16 cellular contexts compared by ENCODE assay signal in the genomic region with DNA sequence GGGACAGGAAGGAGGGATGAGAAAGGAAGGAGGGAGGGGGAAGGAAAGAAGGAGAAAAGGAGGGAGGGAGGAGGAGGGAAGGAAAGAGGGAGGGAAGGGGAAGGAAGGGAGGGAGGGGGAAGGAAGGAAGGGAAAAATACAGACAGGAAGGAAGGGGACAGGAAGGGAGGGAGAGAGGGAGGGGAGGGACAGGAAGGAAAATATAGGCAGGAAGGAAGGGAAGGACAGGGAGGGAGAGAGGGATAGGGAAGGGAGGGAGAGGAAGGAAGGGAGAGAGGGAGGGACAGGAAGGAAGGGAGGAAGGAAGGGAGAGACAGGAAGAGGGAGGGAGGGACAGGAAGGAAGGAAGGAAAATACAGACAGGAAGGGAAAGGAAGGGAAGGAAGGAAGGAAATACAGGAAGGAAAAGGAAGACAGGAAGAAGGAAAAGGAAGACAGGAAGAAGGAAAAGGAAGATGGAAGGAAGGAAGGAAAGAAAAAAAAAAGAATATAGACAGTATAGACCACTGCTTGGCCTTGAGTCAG.
DNase-seq lines count a peak whose midpoint lies in the region; ATAC-seq and TF ChIP-seq lines count a peak whose summit lies in the region.
"Had no signal": no experiment of that assay in that cellular context is flagged by ENCODE, and none has a peak within 500 bp of the region (broad histone marks: within the 10 kb centered on the region; RNA-seq: fewer than 3 reads in every experiment).

No MANE protein-coding gene starts in this region.

- no peak for TF ChIP-seq CTCF in natural killer cell (IDR thresholded peaks at IDR 0.05)
- no peak for TF ChIP-seq CTCF in ascending aorta (IDR thresholded peaks at IDR 0.05)
- no peak for TF ChIP-seq CTCF in GM23338 (conservative IDR thresholded peaks at IDR 0.05; ENCODE audit: low read depth in 2 of 2)
- no peak for TF ChIP-seq CTCF in lower lobe of right lung (IDR thresholded peaks at IDR 0.05)

- H3K9me3 ChIP-seq in ascending aorta (no peaks in the 10 kb centered on the region), lower lobe of right lung (no peaks in the 10 kb centered on the region)
- H3K9me3 ChIP-seq: SJCRH30 had no signal

- H3K27ac Mint-ChIP-seq in natural killer cell (peak overlapping the region; percentile 70 to 73), memory B cell (peak overlapping the region; percentile 43), GM23338 (no peak overlapping the region)
- peak overlapping the region in 1 of 2 donors; percentile 30 for H3K27ac Mint-ChIP-seq in natural killer cell treated with Interleukin-12 subunit alpha and Interleukin-12 subunit beta and Interleukin-15 and Interleukin-18, amount 100 ng/mL, for 72 hours

- no peak for DNase-seq in natural killer cell
- DNase-seq in natural killer cell treated with Interleukin-12 subunit alpha and Interleukin-12 subunit beta and Interleukin-15 and Interleukin-18, amount 100 ng/mL, for 72 hours (ENCODE audit: low spot score), result no peak
- no peak for DNase-seq in ascending aorta (ENCODE audit: low spot score in 2 of 2)
- no peak for DNase-seq in memory B cell (ENCODE audit: low spot score in 2 of 2)
- no peak for DNase-seq in GM23338 (ENCODE audit: low spot score)
- no peak for DNase-seq in lower lobe of right lung
- DNase-seq in effector CD8-positive, alpha-beta T cell (lab: John Stamatoyannopoulos, UW), result no peak
- DNase-seq: CD4-positive, CD25-positive, alpha-beta regulatory T cell; H7; NCI-H1436; NCI-H2029 treated with DMSO at 0.1 percent for 48 hours; NCI-H2171 treated with DMSO at 0.1 percent for 48 hours; NCI-H774; PC-3; SJCRH30 had no signal

- H3K27ac ChIP-seq in ascending aorta (peak overlapping the region; percentile 72 to 76), GM23338 (ENCODE audit: low read depth) (no peak overlapping the region), lower lobe of right lung (no peak overlapping the region)
- H3K27ac ChIP-seq: HL-60, SJCRH30 had no signal

- no peaks in the 10 kb centered on the region for H3K9me3 Mint-ChIP-seq in natural killer cell
- no peaks in the 10 kb centered on the region for H3K9me3 Mint-ChIP-seq in natural killer cell treated with Interleukin-12 subunit alpha and Interleukin-12 subunit beta and Interleukin-15 and Interleukin-18, amount 100 ng/mL, for 72 hours
- peaks cover 5% of the 10 kb centered on the region for H3K9me3 Mint-ChIP-seq in memory B cell
- H3K9me3 Mint-ChIP-seq in GM23338, result no peaks in the 10 kb centered on the region

- no peak overlapping the region for H2AFZ ChIP-seq in GM23338

- no peaks in the 10 kb centered on the region for H3K4me1 Mint-ChIP-seq in natural killer cell
- H3K4me1 Mint-ChIP-seq in natural killer cell treated with Interleukin-12 subunit alpha and Interleukin-12 subunit beta and Interleukin-15 and Interleukin-18, amount 100 ng/mL, for 72 hours (ENCODE audit: low read depth in 2 of 2), result peaks cover 2 to 6% of the 10 kb centered on the region in 2 donors
- peaks cover 12% of the 10 kb centered on the region for H3K4me1 Mint-ChIP-seq in memory B cell
- peaks cover 13% of the 10 kb centered on the region; the same call in 2 of the 3 replicates for H3K4me1 Mint-ChIP-seq in GM23338
- H3K4me1 Mint-ChIP-seq: CD4-positive, CD25-positive, alpha-beta regulatory T cell had no signal

- no peak overlapping the region for H3K4me2 ChIP-seq in GM23338

- ATAC-seq in natural killer cell, result no peak
- no peak for ATAC-seq in natural killer cell treated with Interleukin-12 subunit alpha and Interleukin-12 subunit beta and Interleukin-15 and Interleukin-18, amount 100 ng/mL, for 72 hours
- no peak for ATAC-seq in memory B cell (ENCODE audit: low read depth)
- ATAC-seq in GM23338, result no peak
- no peak for ATAC-seq in lower lobe of right lung
- ATAC-seq: PC-3 had no signal

- intact Hi-C loops in natural killer cell (cut with micrococcal nuclease) (no loop called here), ascending aorta (cut with DNase I) (no loop called here), lower lobe of right lung (cut with DNase I) (no loop called here)

- no peaks in the 10 kb centered on the region for H3F3A ChIP-seq in GM23338 (replicated peaks; ENCODE audit: low read depth)

- H3K36me3 Mint-ChIP-seq in natural killer cell (no peaks in the 10 kb centered on the region), memory B cell (no peaks in the 10 kb centered on the region), GM23338 (ENCODE audit: low read depth) (peaks cover 29% of the 10 kb centered on the region)
- H3K36me3 Mint-ChIP-seq in natural killer cell treated with Interleukin-12 subunit alpha and Interleukin-12 subunit beta and Interleukin-15 and Interleukin-18, amount 100 ng/mL, for 72 hours, result no peaks in the 10 kb centered on the region

- peaks cover 6% of the 10 kb centered on the region for H4K20me1 ChIP-seq in GM23338 (replicated peaks; ENCODE audit: insufficient read depth)

- H3K79me2 ChIP-seq in GM23338 (replicated peaks; ENCODE audit: insufficient read depth), result 0 out of 2 replicates have a peak, but pooled peaks cover 4% of the 10 kb centered on the region

- H3K27me3 Mint-ChIP-seq in natural killer cell (ENCODE audit: low read depth in 2 of 2) (no peaks in the 10 kb centered on the region), memory B cell (no peaks in the 10 kb centered on the region), GM23338 (ENCODE audit: insufficient read depth, low read depth, poor library complexity) (peaks cover 2% of the 10 kb centered on the region)
- H3K27me3 Mint-ChIP-seq in natural killer cell treated with Interleukin-12 subunit alpha and Interleukin-12 subunit beta and Interleukin-15 and Interleukin-18, amount 100 ng/mL, for 72 hours, result no peaks in the 10 kb centered on the region
- H3K27me3 Mint-ChIP-seq: CD4-positive, CD25-positive, alpha-beta regulatory T cell had no signal

- H3K4me3 Mint-ChIP-seq in natural killer cell, result no peak overlapping the region
- H3K4me3 Mint-ChIP-seq in natural killer cell treated with Interleukin-12 subunit alpha and Interleukin-12 subunit beta and Interleukin-15 and Interleukin-18, amount 100 ng/mL, for 72 hours, result no peak overlapping the region
- H3K4me3 Mint-ChIP-seq in memory B cell, result no peak overlapping the region
- H3K4me3 Mint-ChIP-seq in GM23338, result no peak overlapping the region
- H3K4me3 Mint-ChIP-seq: CD4-positive, CD25-positive, alpha-beta regulatory T cell had no signal

- H3K27me3 ChIP-seq in ascending aorta (no peaks in the 10 kb centered on the region), GM23338 (ENCODE audit: insufficient read depth) (no peaks in the 10 kb centered on the region), lower lobe of right lung (ENCODE audit: low read depth) (no peaks in the 10 kb centered on the region)
- H3K27me3 ChIP-seq: SJCRH30 had no signal

- H3K9me2 ChIP-seq in GM23338 (ENCODE audit: insufficient read depth), result no peaks in the 10 kb centered on the region; the same call in 1 of the 2 replicates

- peaks cover 0 to 11% of the 10 kb centered on the region in 2 donors for H3K4me1 ChIP-seq in ascending aorta
- H3K4me1 ChIP-seq in GM23338 (ENCODE audit: insufficient read depth), result no peaks in the 10 kb centered on the region; the same call in 1 of the 2 replicates
- H3K4me1 ChIP-seq in lower lobe of right lung, result no peaks in the 10 kb centered on the region

- H3K36me3 ChIP-seq in ascending aorta (peaks cover 29 to 59% of the 10 kb centered on the region in 2 donors), GM23338 (ENCODE audit: insufficient read depth) (peaks cover 3% of the 10 kb centered on the region; the same call in 1 of the 2 replicates), lower lobe of right lung (peaks cover 50% of the 10 kb centered on the region)
- H3K36me3 ChIP-seq: SJCRH30 had no signal

- no peak overlapping the region for H3K4me3 ChIP-seq in ascending aorta
- no peak overlapping the region for H3K4me3 ChIP-seq in GM23338
- no peak overlapping the region for H3K4me3 ChIP-seq in lower lobe of right lung
- H3K4me3 ChIP-seq: SJCRH30 had no signal

TF ChIP-seq in GM23338, 12 proteins besides CTCF, POLR2A, EP300 and RAD21 (continues in another document):
- TF ChIP-seq ZNF114 (CRISPR knock-in tag; IDR thresholded peaks at IDR 0.05) (no peak), JUNB (IDR thresholded peaks at IDR 0.05; ENCODE audit: unreplicated experiment) (no peak), ETS1 (IDR thresholded peaks at IDR 0.05) (no peak), ZNF331 (CRISPR knock-in tag; IDR thresholded peaks at IDR 0.05; ENCODE audit: low read depth) (no peak), EZH2phosphoT487 (IDR thresholded peaks at IDR 0.05; ENCODE audit: unreplicated experiment) (no peak)
- TF ChIP-seq, protein P1, sequence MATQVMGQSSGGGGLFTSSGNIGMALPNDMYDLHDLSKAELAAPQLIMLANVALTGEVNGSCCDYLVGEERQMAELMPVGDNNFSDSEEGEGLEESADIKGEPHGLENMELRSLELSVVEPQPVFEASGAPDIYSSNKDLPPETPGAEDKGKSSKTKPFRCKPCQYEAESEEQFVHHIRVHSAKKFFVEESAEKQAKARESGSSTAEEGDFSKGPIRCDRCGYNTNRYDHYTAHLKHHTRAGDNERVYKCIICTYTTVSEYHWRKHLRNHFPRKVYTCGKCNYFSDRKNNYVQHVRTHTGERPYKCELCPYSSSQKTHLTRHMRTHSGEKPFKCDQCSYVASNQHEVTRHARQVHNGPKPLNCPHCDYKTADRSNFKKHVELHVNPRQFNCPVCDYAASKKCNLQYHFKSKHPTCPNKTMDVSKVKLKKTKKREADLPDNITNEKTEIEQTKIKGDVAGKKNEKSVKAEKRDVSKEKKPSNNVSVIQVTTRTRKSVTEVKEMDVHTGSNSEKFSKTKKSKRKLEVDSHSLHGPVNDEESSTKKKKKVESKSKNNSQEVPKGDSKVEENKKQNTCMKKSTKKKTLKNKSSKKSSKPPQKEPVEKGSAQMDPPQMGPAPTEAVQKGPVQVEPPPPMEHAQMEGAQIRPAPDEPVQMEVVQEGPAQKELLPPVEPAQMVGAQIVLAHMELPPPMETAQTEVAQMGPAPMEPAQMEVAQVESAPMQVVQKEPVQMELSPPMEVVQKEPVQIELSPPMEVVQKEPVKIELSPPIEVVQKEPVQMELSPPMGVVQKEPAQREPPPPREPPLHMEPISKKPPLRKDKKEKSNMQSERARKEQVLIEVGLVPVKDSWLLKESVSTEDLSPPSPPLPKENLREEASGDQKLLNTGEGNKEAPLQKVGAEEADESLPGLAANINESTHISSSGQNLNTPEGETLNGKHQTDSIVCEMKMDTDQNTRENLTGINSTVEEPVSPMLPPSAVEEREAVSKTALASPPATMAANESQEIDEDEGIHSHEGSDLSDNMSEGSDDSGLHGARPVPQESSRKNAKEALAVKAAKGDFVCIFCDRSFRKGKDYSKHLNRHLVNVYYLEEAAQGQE (IDR thresholded peaks at IDR 0.05; ENCODE audit: unreplicated experiment), result no peak

Comparison
In these comparisons a context has a peak if more than half of its experiments do, and no peak if none do; other contexts are left out.
1. H3K27ac ChIP-seq: peak in ascending aorta (2 of 2); none in GM23338 (single experiment) and lower lobe of right lung (single experiment).